Comparison of ENCODE assay signal across 20 cellular contexts in the genomic region with DNA sequence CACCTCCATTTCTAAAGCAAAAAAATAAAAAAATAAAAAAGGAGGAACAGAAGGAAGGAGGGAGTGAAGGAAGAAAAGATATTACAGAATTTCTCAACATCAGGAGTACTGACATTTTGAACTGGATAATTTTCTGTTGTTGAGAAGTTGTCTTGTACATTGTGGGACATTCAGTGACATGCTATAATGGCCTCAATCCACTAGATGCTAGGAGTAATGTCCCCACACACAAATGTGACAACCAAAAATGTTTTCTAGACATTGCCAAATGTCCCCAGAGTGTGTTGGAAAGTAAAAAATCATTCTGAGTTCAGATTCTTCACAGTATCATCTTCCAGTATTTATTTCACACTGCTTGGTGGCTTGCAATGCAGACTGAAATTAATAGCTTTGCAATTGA. TPM values are rescaled to one million over a fixed set of nuclear protein-coding genes. Genes with fewer than 3 reads are reported as not detected.
DNase-seq lines count a peak whose midpoint lies in the region; ATAC-seq and TF ChIP-seq lines count a peak whose summit lies in the region.
"Had no signal": no experiment of that assay in that cellular context is flagged by ENCODE, and none has a peak within 500 bp of the region (broad histone marks: within the 10 kb centered on the region; RNA-seq: fewer than 3 reads in every experiment).

No MANE protein-coding gene starts in this region.

- H3K36me3 ChIP-seq in left ventricle myocardium inferior (no peaks in the 10 kb centered on the region), psoas muscle (ENCODE audit: insufficient read depth in 1 of 2, low read depth in 1 of 2) (no peaks in the 10 kb centered on the region), MG63 (no peaks in the 10 kb centered on the region), right lobe of liver (no peaks in the 10 kb centered on the region)

- intact Hi-C loops in left ventricle myocardium inferior (cut with micrococcal nuclease): no loop called here
- intact Hi-C loops in right cardiac atrium (cut with DNase I): loop anchor here in 1 of 4 donors (10.0 kb wide), 1 partner anchor 240 kb away; no protein-coding TSS in a partner anchor
- intact Hi-C loops in psoas muscle (cut with DNase I): loop anchor here in 1 of 2 donors (5.0 kb wide), 1 partner anchor 168 kb away; no protein-coding TSS in a partner anchor
- intact Hi-C loops in right lobe of liver (cut with DNase I): no loop called here

- H3K9me3 ChIP-seq in left ventricle myocardium inferior (replicated peaks) (no peaks in the 10 kb centered on the region), right cardiac atrium (ENCODE audit: control insufficient read depth, low read length) (no peaks in the 10 kb centered on the region), psoas muscle (no peaks in the 10 kb centered on the region), MG63 (no peaks in the 10 kb centered on the region), right lobe of liver (no peaks in the 10 kb centered on the region)
- H3K9me3 ChIP-seq: A549, Caco-2 had no signal

- H3K27ac ChIP-seq in left ventricle myocardium inferior (replicated peaks) (peak overlapping the region; percentile 49), right cardiac atrium (ENCODE audit: low read length) (no peak overlapping the region), coronary artery (peak overlapping the region; percentile 36 to 69), psoas muscle (peak overlapping the region; percentile 51), right lobe of liver (no peak overlapping the region)
- H3K27ac ChIP-seq: A549, GM23248 had no signal

- TF ChIP-seq CTCF in left ventricle myocardium inferior (IDR thresholded peaks at IDR 0.05; ENCODE audit: borderline replicate concordance) (no peak), coronary artery (IDR thresholded peaks at IDR 0.05) (no peak), psoas muscle (IDR thresholded peaks at IDR 0.05) (no peak), right lobe of liver (IDR thresholded peaks at IDR 0.05) (no peak), omental fat pad (IDR thresholded peaks at IDR 0.05) (no peak)

- H3K4me1 ChIP-seq in left ventricle myocardium inferior (peaks cover 44% of the 10 kb centered on the region), right cardiac atrium (ENCODE audit: control insufficient read depth, insufficient read depth, low read length) (peaks cover 5% of the 10 kb centered on the region), psoas muscle (peaks cover 53% of the 10 kb centered on the region), right lobe of liver (peaks cover 0 to 3% (median 0%) of the 10 kb centered on the region in 4 donors)
- H3K4me1 ChIP-seq: A549, Caco-2 had no signal

- H3K4me3 ChIP-seq in left ventricle myocardium inferior: no peak overlapping the region
- no peak overlapping the region for H3K4me3 ChIP-seq in right cardiac atrium (ENCODE audit: low read length)
- no peak overlapping the region for H3K4me3 ChIP-seq in coronary artery
- H3K4me3 ChIP-seq in psoas muscle: peak overlapping the region; percentile 5
- H3K4me3 ChIP-seq in MG63: no peak overlapping the region
- no peak overlapping the region for H3K4me3 ChIP-seq in right lobe of liver
- H3K4me3 ChIP-seq: A549, GM23248 had no signal

- no peaks in the 10 kb centered on the region for H3K27me3 ChIP-seq in left ventricle myocardium inferior (ENCODE audit: low read depth)
- no peaks in the 10 kb centered on the region for H3K27me3 ChIP-seq in right cardiac atrium (ENCODE audit: control insufficient read depth, insufficient read depth)
- no peaks in the 10 kb centered on the region for H3K27me3 ChIP-seq in psoas muscle (ENCODE audit: insufficient read depth in 3 of 3, low read length in 2 of 3)
- no peaks in the 10 kb centered on the region for H3K27me3 ChIP-seq in MG63
- H3K27me3 ChIP-seq in right lobe of liver: no peaks in the 10 kb centered on the region

- DNase-seq in left ventricle myocardium inferior: no peak
- no peak for DNase-seq in right cardiac atrium
- DNase-seq in coronary artery (ENCODE audit: low spot score): no peak
- no peak for DNase-seq in psoas muscle
- DNase-seq in MG63: no peak
- no peak for DNase-seq in right lobe of liver
- no peak for DNase-seq in omental fat pad (ENCODE audit: low spot score)
- DNase-seq: Caco-2; CD4-positive, alpha-beta T cell; DMS153; GF-D8; GM23248; HCEC 1CT; NCI-H1417; NCI-H187 treated with DMSO at 0.1 percent for 48 hours; NCI-H2227 treated with DMSO at 0.1 percent for 48 hours; NCI-H510A treated with DMSO at 0.1 percent for 48 hours; NCI-H774; SHP77 had no signal

- TF ChIP-seq POLR2A in right lobe of liver (IDR thresholded peaks at IDR 0.05): no peak

- ATAC-seq in right cardiac atrium (no peak), psoas muscle (peak; percentile 30 to 79 (median 68)), right lobe of liver (no peak), omental fat pad (ENCODE audit: low FRiP score) (no peak)
- ATAC-seq: A549 had no signal

RNA-seq across cellular contexts. Expression of a gene that starts 6.5 kb away (rescaled TPM):
- total RNA-seq in left ventricle myocardium inferior (13.2 TPM), right cardiac atrium (10 to 100 TPM; 15.2 to 17.1 (median 15.9) TPM), psoas muscle (10 to 100 TPM; 12.3 to 27.9 (median 17.2) TPM), right lobe of liver (1 to 10 TPM; 2.5 to 5.2 (median 3.3) TPM), omental fat pad (10 to 100 TPM in 3 of 4 donors, 1 to 10 TPM in 1; 8.9 to 22.9 (median 12.3) TPM)
- polyA plus RNA-seq in right cardiac atrium (14.9 TPM), psoas muscle (10 to 100 TPM; 17.0 to 26.1 (median 21.3) TPM)
- 0.30 and 3.7 TPM in 2 replicates for total RNA-seq in MG63 (2014; rRNA removed; shearing (Covaris generic); ENCODE audit: low replicate concordance)

Comparison
In these comparisons a context has a peak if more than half of its experiments do, and no peak if none do; other contexts are left out.
1. H3K27ac ChIP-seq: peak in left ventricle myocardium inferior (single experiment), coronary artery (2 of 2) and psoas muscle (single experiment); none in right cardiac atrium (single experiment) and right lobe of liver (0 of 3).
2. ATAC-seq: peak in psoas muscle (4 of 4); none in right cardiac atrium (0 of 2), right lobe of liver (0 of 4) and omental fat pad (single experiment).